19 cellular contexts compared by ENCODE assay signal in the genomic region with DNA sequence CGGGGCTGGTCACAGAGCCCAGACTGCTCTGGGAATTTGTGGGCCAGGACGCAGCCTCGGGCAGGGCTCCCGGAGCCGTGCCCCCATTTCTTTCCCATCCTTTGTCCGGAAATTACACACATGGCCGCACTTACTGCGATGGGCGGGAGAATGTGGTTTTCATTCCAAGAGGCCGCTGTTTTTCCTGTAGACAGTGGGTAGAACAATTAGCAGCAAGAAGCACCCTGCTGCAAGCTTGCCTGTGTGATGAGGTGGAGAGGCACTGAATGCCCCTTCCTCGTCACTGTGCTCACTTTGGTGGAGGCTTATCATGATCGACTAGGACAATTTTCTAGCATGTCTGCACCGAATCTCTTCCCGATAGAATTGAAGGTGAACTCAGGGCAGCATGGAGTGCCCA.
DNase-seq lines count a peak whose midpoint lies in the region; TF ChIP-seq lines count a peak whose summit lies in the region.
"Had no signal": no experiment of that assay in that cellular context is flagged by ENCODE, and none has a peak within 500 bp of the region (broad histone marks: within the 10 kb centered on the region; RNA-seq: fewer than 3 reads in every experiment).

No MANE protein-coding gene starts in this region.

- no peak overlapping the region for H3K4me3 ChIP-seq in astrocyte of the cerebellum (ENCODE audit: low read depth, low read length)
- H3K4me3 ChIP-seq: heart right ventricle, mucosa of descending colon, right lobe of liver, uterus had no signal

- in situ Hi-C loops in astrocyte of the cerebellum (cut with HindIII; ENCODE audit: low sequenced_read_pairs), result no loop called here

- TF ChIP-seq CTCF in astrocyte of the cerebellum (IDR thresholded peaks at IDR 0.05; ENCODE audit: low read depth, low read length, missing control alignments), result no peak

- DNase-seq in DMS79 treated with DMSO at 0.1 percent for 48 hours (lab: John Stamatoyannopoulos, UW) (peak; percentile 27), DMS79 (lab: John Stamatoyannopoulos, UW) (no peak), astrocyte of the cerebellum (ENCODE audit: low read depth) (peak; percentile 40), left kidney (ENCODE audit: low read depth, low spot score) (peak; percentile 71), retina (peak; percentile 92), NCI-H2196 (lab: John Stamatoyannopoulos, UW; ENCODE audit: unreplicated experiment) (no peak), GF-D8 (lab: John Stamatoyannopoulos, UW) (no peak), DMS53 treated with DMSO at 0.1 percent for 48 hours (lab: John Stamatoyannopoulos, UW; ENCODE audit: unreplicated experiment) (no peak)
- DNase-seq: activated CD4-positive, alpha-beta T cell treated with anti-CD3 and anti-CD28 coated beads for 36 hours; brain microvascular endothelial cell; heart right ventricle; left ventricle myocardium superior; mucosa of descending colon; NCI-H1092; NCI-H2081; NCI-H510A treated with DMSO at 0.1 percent for 48 hours; right lobe of liver; SW 1271; uterus had no signal

Comparison
In these comparisons a context has a peak if more than half of its experiments do, and no peak if none do; other contexts are left out.
1. DNase-seq: peak in DMS79 treated with DMSO at 0.1 percent for 48 hours (single experiment), astrocyte of the cerebellum (single experiment), left kidney (single experiment) and retina (single experiment); none in DMS79 (single experiment), NCI-H2196 (single experiment), GF-D8 (single experiment) and DMS53 treated with DMSO at 0.1 percent for 48 hours (single experiment).